In the genomic region with DNA sequence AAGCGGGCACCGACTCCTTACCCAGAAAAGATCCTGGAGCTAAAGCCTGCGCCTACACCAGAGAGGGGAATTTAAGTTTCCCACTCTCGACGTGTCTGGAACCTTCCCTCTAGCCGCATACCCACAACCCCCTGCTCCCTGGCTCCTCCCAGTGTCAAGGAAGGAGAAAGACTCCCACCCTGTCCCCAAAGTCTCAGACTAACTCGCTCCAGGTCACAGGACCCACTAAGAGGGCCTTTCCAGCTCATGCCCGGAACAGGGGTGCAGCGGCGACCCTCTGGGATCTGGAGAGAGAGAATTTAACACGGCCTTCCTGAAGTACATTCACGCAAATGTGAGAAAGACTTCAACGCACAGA, we compare ENCODE assay signal across 9 cellular contexts. TPM values are rescaled to one million over a fixed set of nuclear protein-coding genes. Genes with fewer than 3 reads are reported as not detected.
DNase-seq lines count a peak whose midpoint lies in the region; ATAC-seq and TF ChIP-seq lines count a peak whose summit lies in the region.
"Had no signal": no experiment of that assay in that cellular context is flagged by ENCODE, and none has a peak within 500 bp of the region (broad histone marks: within the 10 kb centered on the region; RNA-seq: fewer than 3 reads in every experiment).

No MANE protein-coding gene starts in this region.

- peak overlapping the region; percentile 69 for H3K4me3 Mint-ChIP-seq in T-helper 1 cell treated with Interleukin-12 subunit alpha and Interleukin-12 subunit beta and Interleukin-4 antibody, amounts not matched to agents 30 μg/mL and 1 μg/mL, for 36 hours

- intact Hi-C loops in left ventricle myocardium superior (cut with micrococcal nuclease) (no loop called here), sciatic nerve (cut with DNase I) (no loop called here)

- no peak for TF ChIP-seq CTCF in GM13977 (IDR thresholded peaks at IDR 0.05; ENCODE audit: extremely low read depth, insufficient read depth, missing control alignments)

- peaks cover 91% of the 10 kb centered on the region for H3K27me3 Mint-ChIP-seq in T-helper 1 cell treated with Interleukin-12 subunit alpha and Interleukin-12 subunit beta and Interleukin-4 antibody, amounts not matched to agents 30 μg/mL and 1 μg/mL, for 36 hours (ENCODE audit: low read depth)

- peak; percentile 58 for DNase-seq in GM13977 (ENCODE audit: low spot score)
- DNase-seq in left ventricle myocardium superior: no peak
- no peak for DNase-seq in sciatic nerve (ENCODE audit: low spot score)
- DNase-seq in NCI-H2029 (lab: John Stamatoyannopoulos, UW): no peak
- DNase-seq in mucosa of gallbladder (ENCODE audit: low spot score): no peak
- no peak for DNase-seq in foreskin melanocyte
- DNase-seq: WERI-Rb-1 had no signal

- no peak overlapping the region for H3K27ac Mint-ChIP-seq in T-helper 1 cell treated with Interleukin-12 subunit alpha and Interleukin-12 subunit beta and Interleukin-4 antibody, amounts not matched to agents 30 μg/mL and 1 μg/mL, for 36 hours

- ATAC-seq in left ventricle myocardium superior (peak; percentile 59), sciatic nerve (peak; percentile 49), GM21786 (IDR thresholded peaks at IDR 0.05; ENCODE audit: unreplicated experiment) (no peak)

- H3K4me1 Mint-ChIP-seq in T-helper 1 cell treated with Interleukin-12 subunit alpha and Interleukin-12 subunit beta and Interleukin-4 antibody, amounts not matched to agents 30 μg/mL and 1 μg/mL, for 36 hours (ENCODE audit: low read depth): peaks cover 31% of the 10 kb centered on the region

- peaks cover 3% of the 10 kb centered on the region for H3K36me3 Mint-ChIP-seq in T-helper 1 cell treated with Interleukin-12 subunit alpha and Interleukin-12 subunit beta and Interleukin-4 antibody, amounts not matched to agents 30 μg/mL and 1 μg/mL, for 36 hours (ENCODE audit: low read depth)

- H3K9me3 Mint-ChIP-seq in T-helper 1 cell treated with Interleukin-12 subunit alpha and Interleukin-12 subunit beta and Interleukin-4 antibody, amounts not matched to agents 30 μg/mL and 1 μg/mL, for 36 hours: no peaks in the 10 kb centered on the region

- in situ Hi-C loops in GM13977 (cut with MboI; ENCODE audit: low pct_unique_long_range_greater_than_20kb, low sequenced_read_pairs, unreplicated experiment): loop anchor here (25.0 kb wide), 5 partner anchors 285 to 1460 kb away; a partner anchor contains a TSS

RNA-seq across cellular contexts. Expression of a gene that starts 3.9 kb away (rescaled TPM):
- total RNA-seq in left ventricle myocardium superior (not detected), sciatic nerve (not detected), mucosa of gallbladder (not detected)

RNA-seq across cellular contexts. Expression of a gene that starts 23.7 kb away (rescaled TPM):
- total RNA-seq in left ventricle myocardium superior (41.9 TPM), sciatic nerve (39.2 TPM), mucosa of gallbladder (23.5 TPM)
